1 cellular context compared by ENCODE assay signal in the genomic region with DNA sequence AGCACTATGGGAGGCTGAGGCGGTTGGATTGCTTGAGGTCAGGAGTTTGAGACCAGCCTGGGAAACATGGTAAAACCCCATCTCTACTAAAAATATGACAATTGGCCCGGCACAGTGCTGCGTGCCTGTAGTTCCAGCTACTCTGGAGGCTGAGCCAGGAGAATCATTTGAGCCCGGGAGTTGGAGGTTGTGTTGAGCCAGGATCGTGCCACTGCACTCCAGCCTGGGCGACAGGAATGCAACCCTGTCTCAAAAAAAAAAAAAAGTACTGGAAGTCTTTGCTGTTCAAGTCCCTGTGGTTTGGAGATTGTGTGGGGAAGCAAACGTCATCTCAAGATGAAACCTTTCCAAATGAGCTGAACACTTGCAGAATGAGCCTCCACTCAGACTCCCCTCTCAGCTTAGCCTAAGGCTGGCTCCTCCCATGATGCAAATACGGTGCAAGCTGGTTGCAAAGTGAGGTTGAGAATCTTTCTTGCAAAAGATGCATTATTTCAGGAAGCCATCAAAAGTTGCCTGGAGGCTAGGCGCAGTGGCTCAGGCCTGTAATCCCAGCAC.
TF ChIP-seq lines count a peak whose summit lies in the region.

No MANE protein-coding gene starts in this region.

TF ChIP-seq in GM12891, 5 proteins besides CTCF, POLR2A, EP300 and RAD21:
- no peak for TF ChIP-seq POU2F2 (IDR thresholded peaks at IDR 0.05; ENCODE audit: low read depth, low read length)
